Comparison of ENCODE assay signal across 8 cellular contexts in the genomic region with DNA sequence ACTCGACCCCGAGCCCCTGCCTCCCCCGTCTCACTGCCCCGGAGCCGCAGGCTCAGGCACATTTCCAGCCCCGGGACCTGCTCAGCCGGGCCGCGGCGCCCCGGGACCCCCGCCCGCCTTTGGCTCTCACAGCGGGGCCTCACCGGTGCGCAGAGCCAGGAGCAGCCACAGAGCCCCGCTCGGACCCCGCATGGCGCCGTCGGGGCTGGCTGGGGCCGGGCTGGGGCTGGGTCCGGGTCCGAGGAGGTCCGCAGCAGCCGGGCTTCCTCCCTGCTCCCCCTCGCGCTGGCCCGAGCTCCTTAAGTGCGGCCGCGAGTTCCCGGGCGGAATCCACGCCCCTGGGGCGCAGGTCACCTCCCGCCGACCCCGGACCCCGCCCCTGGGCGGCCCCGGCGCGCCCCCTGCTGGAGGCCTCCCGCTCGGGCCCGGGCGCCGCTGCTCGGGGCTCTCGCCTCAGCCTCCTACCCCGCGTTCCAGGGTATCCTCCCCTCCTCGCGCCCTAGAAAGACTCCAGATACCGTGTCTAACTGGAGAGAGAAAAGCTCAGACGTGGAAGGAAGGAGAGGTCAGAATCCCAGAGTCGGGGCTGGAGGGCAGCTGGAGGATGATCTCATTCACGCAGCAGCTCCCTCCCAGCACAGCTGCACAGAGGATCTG. TPM values are rescaled to one million over a fixed set of nuclear protein-coding genes. Genes with fewer than 3 reads are reported as not detected.
DNase-seq lines count a peak whose midpoint lies in the region; ATAC-seq and TF ChIP-seq lines count a peak whose summit lies in the region.

A gene (minus strand): TSS at position 307 of the 657 bp plus-strand sequence. CDS start 115 bp downstream, at position 192.

- no peaks in the 10 kb centered on the region for H3K36me3 Mint-ChIP-seq in osteocyte (ENCODE audit: unreplicated experiment)

- H3K9me2 ChIP-seq in PC-9 (ENCODE audit: insufficient read depth) = no peaks in the 10 kb centered on the region

- no TSS peak for BruUV-seq in PC-9 (replicated peaks; lab: Mats Ljungman, UMichigan)

- intact Hi-C loops in PC-9 (cut with micrococcal nuclease; ENCODE audit: unreplicated experiment) = loop anchor here (2.0 kb wide), 1 partner anchor 51 kb away; no protein-coding TSS in a partner anchor

- peaks cover 22% of the 10 kb centered on the region for H3K4me1 Mint-ChIP-seq in osteocyte (ENCODE audit: unreplicated experiment)

- DNase-seq in PC-9 (peak; percentile 46 to 90), activated T-helper 1 cell treated with Interleukin-2 at 50 U/mL for 16 hours (ENCODE audit: low read depth) (peak; percentile 63), foreskin fibroblast (peak; percentile 56 to 75), osteocyte (ENCODE audit: extremely low spot score, unreplicated experiment) (peak; percentile 88), tibial nerve (ENCODE audit: low spot score in 2 of 2) (no peak)

- POLR2A ChIA-PET in PC-9 (lab: Charles Lee; ENCODE audit: unreplicated experiment) = interaction anchor here (0.5 to 0.8 kb wide), 7 partner anchors 35 to 1032 kb away, joined by 4 to 13 read pairs (median 5); no protein-coding TSS in a partner anchor

- no peaks in the 10 kb centered on the region for H3K27me3 Mint-ChIP-seq in osteocyte (ENCODE audit: unreplicated experiment)

- H3K36me3 ChIP-seq in BLaER1 (peaks cover 30% of the 10 kb centered on the region), PC-9 (ENCODE audit: low read depth) (no peaks in the 10 kb centered on the region), tibial nerve (no peaks in the 10 kb centered on the region)

- peak; percentile 72 for ATAC-seq in HG03442 (IDR thresholded peaks at IDR 0.05; ENCODE audit: unreplicated experiment)

- TF ChIP-seq POLR2A in GM19099 (IDR thresholded peaks at IDR 0.05; ENCODE audit: extremely low read depth, insufficient read length, low read depth) (peak; percentile 76), tibial nerve (IDR thresholded peaks at IDR 0.05) (no peak)

- peak within 1 kb of the TSS; percentile 87 for H3K4me2 ChIP-seq in BLaER1
- H3K4me2 ChIP-seq in PC-9 = peak within 1 kb of the TSS; percentile 89

- H3K9me3 ChIP-seq in BLaER1 (no peaks in the 10 kb centered on the region), PC-9 (ENCODE audit: insufficient read depth, low read depth) (no peaks in the 10 kb centered on the region), tibial nerve (no peaks in the 10 kb centered on the region)

- peak within 1 kb of the TSS; percentile 84 for H3K27ac ChIP-seq in BLaER1
- H3K27ac ChIP-seq in PC-9 = peak within 1 kb of the TSS; percentile 90
- H3K27ac ChIP-seq in tibial nerve = peak within 1 kb of the TSS; percentile 35 to 82 (median 60)

- peaks cover 41% of the 10 kb centered on the region for H4K20me1 ChIP-seq in BLaER1
- no peaks in the 10 kb centered on the region for H4K20me1 ChIP-seq in PC-9 (ENCODE audit: insufficient read depth)

- TF ChIP-seq CTCF in PC-9 (conservative IDR thresholded peaks at IDR 0.05) (peak; percentile 88), foreskin fibroblast (IDR thresholded peaks at IDR 0.05; ENCODE audit: low read depth, low read length) (peak; percentile 52), osteocyte (IDR thresholded peaks at IDR 0.05) (peak; percentile 87), tibial nerve (IDR thresholded peaks at IDR 0.05) (peak; percentile 75 to 89 (median 88))

- CTCF ChIA-PET in PC-9 (lab: Charles Lee) = interaction anchor here (0.5 to 1.2 kb wide), 9 partner anchors 31 to 719 kb away, joined by 3 to 6 read pairs (median 3); no protein-coding TSS in a partner anchor

- no peak for TF ChIP-seq EP300 in tibial nerve (IDR thresholded peaks at IDR 0.05)

- peak within 1 kb of the TSS; percentile 92 for H2AFZ ChIP-seq in PC-9

- H3K79me2 ChIP-seq in PC-9 (ENCODE audit: low read depth) = no peaks in the 10 kb centered on the region

- no peak within 1 kb of the TSS for H3K27ac Mint-ChIP-seq in osteocyte (ENCODE audit: unreplicated experiment)

- H3K9ac ChIP-seq in BLaER1 = peak within 1 kb of the TSS; percentile 89

- H3K4me1 ChIP-seq in BLaER1 (peaks cover 63% of the 10 kb centered on the region), PC-9 (replicated peaks; ENCODE audit: insufficient read depth) (peaks cover 19% of the 10 kb centered on the region), tibial nerve (peaks cover 0 to 34% (median 10%) of the 10 kb centered on the region in 4 donors)

- whole genome bisulfite sequencing in tibial nerve, 2 donors = 0 to 2% methylated on average over 4 to 56 of the region's 60 CpGs

- H3K27me3 ChIP-seq in BLaER1 (no peaks in the 10 kb centered on the region), PC-9 (ENCODE audit: insufficient read depth, low read depth) (no peaks in the 10 kb centered on the region), tibial nerve (peaks cover 0 to 8% of the 10 kb centered on the region in 2 donors)

- peaks cover 15% of the 10 kb centered on the region for H3F3A ChIP-seq in PC-9 (ENCODE audit: insufficient read depth, low read depth)

- peak within 1 kb of the TSS; percentile 59 for H3K4me3 Mint-ChIP-seq in osteocyte (ENCODE audit: unreplicated experiment)

- H3K9me3 Mint-ChIP-seq in osteocyte (ENCODE audit: unreplicated experiment) = no peaks in the 10 kb centered on the region

- H3K4me3 ChIP-seq in BLaER1 = peak within 1 kb of the TSS; percentile 89
- peak within 1 kb of the TSS; percentile 82 for H3K4me3 ChIP-seq in PC-9
- peak within 1 kb of the TSS; percentile 35 to 47 for H3K4me3 ChIP-seq in foreskin fibroblast (ENCODE audit: low read depth in 1 of 2, low read length in 2 of 2)
- peak within 1 kb of the TSS; percentile 22 to 54 (median 52) for H3K4me3 ChIP-seq in tibial nerve

RNA-seq across cellular contexts. Expression of the gene that starts here (rescaled TPM):
- total RNA-seq in PC-9 (2021) (154 and 202 TPM in 2 replicates), osteocyte (1.4 and 1.9 TPM in 2 replicates), tibial nerve (1 to 10 TPM; 3.3 to 8.8 (median 7.0) TPM)

Comparison
In these comparisons a context has a peak if more than half of its experiments do, and no peak if none do; other contexts are left out.
1. RNA of the gene that starts here (total RNA-seq): 154 to 202 TPM in PC-9; 3.3 to 8.8 TPM in tibial nerve and 1.4 to 1.9 TPM in osteocyte; every median in the first group is over 10 times any median in the second.
2. DNase-seq: peak in PC-9 (2 of 2), activated T-helper 1 cell treated with Interleukin-2 at 50 U/mL for 16 hours (single experiment), foreskin fibroblast (2 of 2) and osteocyte (single experiment); none in tibial nerve (0 of 2).
3. Peak in every context shown above with its lines, with median percentiles within 50 percentile points of each other: H3K27ac ChIP-seq, H3K4me3 ChIP-seq and CTCF ChIP-seq.